8 cellular contexts compared by ENCODE assay signal in the genomic region with DNA sequence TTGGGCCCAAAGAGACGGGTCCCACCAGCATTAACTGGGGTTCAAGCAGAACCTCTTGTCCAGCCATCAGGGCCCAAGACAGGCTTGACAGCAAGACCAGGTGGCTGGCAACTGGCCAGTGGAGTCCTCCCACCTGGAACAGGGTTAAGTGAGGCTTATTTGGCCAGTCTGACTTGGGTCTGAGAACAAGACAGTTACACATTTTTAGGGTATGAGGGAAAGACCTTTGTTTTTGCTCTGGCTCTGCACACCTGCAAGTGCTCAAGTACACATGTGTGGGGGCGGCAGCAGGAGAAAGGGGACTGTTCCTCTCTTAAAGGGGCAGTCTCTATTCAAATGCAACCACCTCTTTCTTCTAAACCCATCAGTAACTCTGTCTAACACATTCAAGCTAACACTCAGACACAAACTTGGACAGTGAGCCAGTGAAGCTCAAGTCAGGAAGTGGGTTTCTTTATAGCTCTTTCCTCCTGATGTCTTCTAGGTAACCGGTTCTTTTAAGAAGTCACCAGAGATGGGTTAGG.
DNase-seq lines count a peak whose midpoint lies in the region; ATAC-seq, FAIRE-seq and TF ChIP-seq lines count a peak whose summit lies in the region.

No MANE protein-coding gene starts in this region.

- CTCF ChIA-PET in GM12878 (lab: Yijun Ruan, JAX), result interaction anchor here (0.7 to 2.7 kb wide), 10 partner anchors 40 to 286 kb away, joined by 3 to 14 read pairs (median 4); no protein-coding TSS in a partner anchor

- no peaks in the 10 kb centered on the region for H3K9me3 ChIP-seq in GM12878 (replicated peaks; ENCODE audit: control insufficient read depth, insufficient read depth, low read length)

- TF ChIP-seq CTCF in GM10266 (IDR thresholded peaks at IDR 0.05; ENCODE audit: control insufficient read depth, insufficient read depth, low read depth, missing control alignments) (no peak), GM12878 (IDR thresholded peaks at IDR 0.05 in 2 of 3, conservative IDR thresholded peaks at IDR 0.05 in 1 of 3; ENCODE audit: control insufficient read depth in 2 of 3, extremely low read depth in 1 of 3, insufficient read depth in 1 of 3, low read depth in 3 of 3, low read length in 3 of 3) (no peak)

- no TSS peak for BruUV-seq in GM12878 (replicated peaks; lab: Mats Ljungman, UMichigan)

- TF ChIP-seq POLR2A in GM12878 (IDR thresholded peaks at IDR 0.05; ENCODE audit: low read depth, low read length), result peak; percentile 43; the same call in 1 of the 2 replicates

- TF ChIP-seq RAD21 in GM12878 (IDR thresholded peaks at IDR 0.05; ENCODE audit: insufficient read depth, low read depth, low read length), result no peak

- 18% methylated on average over 3 of the region's 3 CpGs for WGBS in GM12878 (ENCODE audit: insufficient coverage, insufficient replicate concordance, low lambda C conversion rate, missing lambda C conversion rate)

- H3K27me3 ChIP-seq in GM12878 (replicated peaks in 1 of 2; ENCODE audit: control insufficient read depth in 2 of 2, insufficient read depth in 2 of 2, low read length in 1 of 2), result no peaks in the 10 kb centered on the region

- H3K4me1 ChIP-seq in GM12878 (ENCODE audit: control insufficient read depth, insufficient read depth, low read length), result peaks cover 79% of the 10 kb centered on the region

- in situ Hi-C loops in GM12878 (cut with MboI), result loop anchor here (5.0 to 25.0 kb wide), 2 partner anchors 81 to 184 kb away; no protein-coding TSS in a partner anchor

- POLR2A ChIA-PET in GM12878 (lab: Charles Lee), result interaction anchor here (0.7 to 4.4 kb wide), 13 partner anchors 13 to 248 kb away, joined by 3 to 37 read pairs (median 4); no protein-coding TSS in a partner anchor

- peak overlapping the region; percentile 41 for H3K4me3 ChIP-seq in GM12878

- DNase-seq in GM10266 (ENCODE audit: extremely low spot score) (peak; percentile 56), GM12878 (ENCODE audit: low read depth, low spot score) (peak; percentile 79), retina (no peak), HTR-8/SVneo (ENCODE audit: insufficient read length, low spot score) (no peak), NCI-H82 (lab: John Stamatoyannopoulos, UW) (no peak), AML-193 (lab: John Stamatoyannopoulos, UW) (no peak)

- peaks cover 21 to 32% of the 10 kb centered on the region in 2 experiments for H3K36me3 ChIP-seq in GM12878 (ENCODE audit: control insufficient read depth in 2 of 2, insufficient read depth in 2 of 2, low read length in 1 of 2)

- H3K9ac ChIP-seq in GM12878 (ENCODE audit: control insufficient read depth, insufficient read depth, low read length), result peak overlapping the region; percentile 69

- peak overlapping the region; percentile 95 for H3K4me2 ChIP-seq in GM12878 (ENCODE audit: control insufficient read depth, insufficient read depth)

- intact Hi-C loops in GM12878 (cut with micrococcal nuclease; ENCODE audit: unreplicated experiment), result loop anchor here (1.0 to 10.0 kb wide), 4 partner anchors 154 to 296 kb away; no protein-coding TSS in a partner anchor

- RAD21 ChIA-PET in GM12878 (lab: Charles Lee; ENCODE audit: unreplicated experiment), result interaction anchor here (0.7 to 11.1 kb wide), 18 partner anchors 12 to 360 kb away, joined by 3 to 144 read pairs (median 10); no protein-coding TSS in a partner anchor

- H3K27ac ChIP-seq in GM12878 (ENCODE audit: control insufficient read depth, insufficient read depth), result peak overlapping the region; percentile 91

- no peak overlapping the region for H2AFZ ChIP-seq in GM12878 (ENCODE audit: control insufficient read depth, low read depth, low read length)

- FAIRE-seq in GM12878 (lab: Jason Lieb, UNC) (peak; percentile 81), HTR-8/SVneo (lab: Jason Lieb, UNC) (no peak)

- peaks cover 68% of the 10 kb centered on the region for H3K79me2 ChIP-seq in GM12878 (ENCODE audit: control insufficient read depth, insufficient read depth, low read length)

- peak; percentile 42 for ATAC-seq in GM19467 (IDR thresholded peaks at IDR 0.05; ENCODE audit: unreplicated experiment)
- ATAC-seq in HG03457 (IDR thresholded peaks at IDR 0.05; ENCODE audit: unreplicated experiment), result peak; percentile 26
- ATAC-seq in GM12878, result peak; percentile 58

- H4K20me1 ChIP-seq in GM12878 (ENCODE audit: control insufficient read depth, insufficient read depth), result no peaks in the 10 kb centered on the region

- SMC1A ChIA-PET in GM12878 (lab: Charles Lee; ENCODE audit: uncharacterized antibody, unreplicated experiment), result interaction anchor here (0.6 to 10.6 kb wide), 30 partner anchors 9 to 255 kb away, joined by 3 to 154 read pairs (median 6); no protein-coding TSS in a partner anchor

- peak; percentile 59 to 61; a peak in 3 of 4 replicates for TF ChIP-seq EP300 in GM12878 (IDR thresholded peaks at IDR 0.05; ENCODE audit: borderline replicate concordance in 1 of 2, control insufficient read depth in 1 of 2, low read depth in 2 of 2, low read length in 2 of 2)

TF ChIP-seq in GM12878, 131 proteins besides CTCF, POLR2A, EP300 and RAD21 (continues in another document):
- TF ChIP-seq ZNF24 (IDR thresholded peaks at IDR 0.05) (no peak), FOXK2 (IDR thresholded peaks at IDR 0.05) (no peak), GATAD2B (conservative IDR thresholded peaks at IDR 0.05; ENCODE audit: low read depth) (0 out of 2 replicates have a peak, but pooled peaks have one; percentile 41), NFIC (IDR thresholded peaks at IDR 0.05; ENCODE audit: low read depth, low read length) (0 out of 2 replicates have a peak, but pooled peaks have one; percentile 45), SMC3 (IDR thresholded peaks at IDR 0.05; ENCODE audit: borderline replicate concordance, low read length) (0 out of 2 replicates have a peak, but pooled peaks have one; percentile 22), SMAD1 (IDR thresholded peaks at IDR 0.05; ENCODE audit: low read depth, partially characterized antibody) (no peak), MTA3 (IDR thresholded peaks at IDR 0.05; ENCODE audit: borderline replicate concordance, low read length) (peak; percentile 45; the same call in 1 of the 2 replicates), TCF3 (IDR thresholded peaks at IDR 0.05; ENCODE audit: borderline replicate concordance, insufficient read depth, low read depth, low read length) (peak; percentile 95), BACH1 (IDR thresholded peaks at IDR 0.05; ENCODE audit: borderline replicate concordance) (0 out of 2 replicates have a peak, but pooled peaks have one; percentile 37), TAF1 (IDR thresholded peaks at IDR 0.05; ENCODE audit: borderline replicate concordance, low read depth, low read length) (peak; percentile 74; the same call in 1 of the 2 replicates), POU2F2 (IDR thresholded peaks at IDR 0.05; ENCODE audit: borderline replicate concordance, low read depth, low read length) (peak; percentile 75; the same call in 2 of the 3 replicates), RUNX3 (IDR thresholded peaks at IDR 0.05; ENCODE audit: low read length) (peak; percentile 64; the same call in 1 of the 2 replicates), DPF2 (IDR thresholded peaks at IDR 0.05) (peak; percentile 45), NR2C1 (IDR thresholded peaks at IDR 0.05) (no peak), NFXL1 (IDR thresholded peaks at IDR 0.05; ENCODE audit: borderline replicate concordance) (no peak), LARP7 (IDR thresholded peaks at IDR 0.05) (0 out of 2 replicates have a peak, but pooled peaks have one; percentile 60), KAT2A (conservative IDR thresholded peaks at IDR 0.05; ENCODE audit: control insufficient read depth, low read depth, low read length) (no peak)
- TF ChIP-seq, protein P1, sequence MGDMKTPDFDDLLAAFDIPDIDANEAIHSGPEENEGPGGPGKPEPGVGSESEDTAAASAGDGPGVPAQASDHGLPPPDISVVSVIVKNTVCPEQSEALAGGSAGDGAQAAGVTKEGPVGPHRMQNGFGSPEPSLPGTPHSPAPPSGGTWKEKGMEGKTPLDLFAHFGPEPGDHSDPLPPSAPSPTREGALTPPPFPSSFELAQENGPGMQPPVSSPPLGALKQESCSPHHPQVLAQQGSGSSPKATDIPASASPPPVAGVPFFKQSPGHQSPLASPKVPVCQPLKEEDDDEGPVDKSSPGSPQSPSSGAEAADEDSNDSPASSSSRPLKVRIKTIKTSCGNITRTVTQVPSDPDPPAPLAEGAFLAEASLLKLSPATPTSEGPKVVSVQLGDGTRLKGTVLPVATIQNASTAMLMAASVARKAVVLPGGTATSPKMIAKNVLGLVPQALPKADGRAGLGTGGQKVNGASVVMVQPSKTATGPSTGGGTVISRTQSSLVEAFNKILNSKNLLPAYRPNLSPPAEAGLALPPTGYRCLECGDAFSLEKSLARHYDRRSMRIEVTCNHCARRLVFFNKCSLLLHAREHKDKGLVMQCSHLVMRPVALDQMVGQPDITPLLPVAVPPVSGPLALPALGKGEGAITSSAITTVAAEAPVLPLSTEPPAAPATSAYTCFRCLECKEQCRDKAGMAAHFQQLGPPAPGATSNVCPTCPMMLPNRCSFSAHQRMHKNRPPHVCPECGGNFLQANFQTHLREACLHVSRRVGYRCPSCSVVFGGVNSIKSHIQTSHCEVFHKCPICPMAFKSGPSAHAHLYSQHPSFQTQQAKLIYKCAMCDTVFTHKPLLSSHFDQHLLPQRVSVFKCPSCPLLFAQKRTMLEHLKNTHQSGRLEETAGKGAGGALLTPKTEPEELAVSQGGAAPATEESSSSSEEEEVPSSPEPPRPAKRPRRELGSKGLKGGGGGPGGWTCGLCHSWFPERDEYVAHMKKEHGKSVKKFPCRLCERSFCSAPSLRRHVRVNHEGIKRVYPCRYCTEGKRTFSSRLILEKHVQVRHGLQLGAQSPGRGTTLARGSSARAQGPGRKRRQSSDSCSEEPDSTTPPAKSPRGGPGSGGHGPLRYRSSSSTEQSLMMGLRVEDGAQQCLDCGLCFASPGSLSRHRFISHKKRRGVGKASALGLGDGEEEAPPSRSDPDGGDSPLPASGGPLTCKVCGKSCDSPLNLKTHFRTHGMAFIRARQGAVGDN (IDR thresholded peaks at IDR 0.05), result peak; percentile 36; the same call in 1 of the 2 replicates
- TF ChIP-seq, protein P2, sequence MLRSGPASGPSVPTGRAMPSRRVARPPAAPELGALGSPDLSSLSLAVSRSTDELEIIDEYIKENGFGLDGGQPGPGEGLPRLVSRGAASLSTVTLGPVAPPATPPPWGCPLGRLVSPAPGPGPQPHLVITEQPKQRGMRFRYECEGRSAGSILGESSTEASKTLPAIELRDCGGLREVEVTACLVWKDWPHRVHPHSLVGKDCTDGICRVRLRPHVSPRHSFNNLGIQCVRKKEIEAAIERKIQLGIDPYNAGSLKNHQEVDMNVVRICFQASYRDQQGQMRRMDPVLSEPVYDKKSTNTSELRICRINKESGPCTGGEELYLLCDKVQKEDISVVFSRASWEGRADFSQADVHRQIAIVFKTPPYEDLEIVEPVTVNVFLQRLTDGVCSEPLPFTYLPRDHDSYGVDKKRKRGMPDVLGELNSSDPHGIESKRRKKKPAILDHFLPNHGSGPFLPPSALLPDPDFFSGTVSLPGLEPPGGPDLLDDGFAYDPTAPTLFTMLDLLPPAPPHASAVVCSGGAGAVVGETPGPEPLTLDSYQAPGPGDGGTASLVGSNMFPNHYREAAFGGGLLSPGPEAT (IDR thresholded peaks at IDR 0.05; ENCODE audit: low read depth), result 0 out of 2 replicates have a peak, but pooled peaks have one; percentile 43

Comparison
In these comparisons a context has a peak if more than half of its experiments do, and no peak if none do; other contexts are left out.
1. DNase-seq: peak in GM10266 (single experiment) and GM12878 (single experiment); none in retina (single experiment), HTR-8/SVneo (single experiment), NCI-H82 (single experiment) and AML-193 (0 of 2).
2. Peak in every context shown above with its lines, with median percentiles within 50 percentile points of each other: ATAC-seq.